In genomic region chr1:84611796-84612195, GRCh38 we compare ENCODE assay signal across 2 cellular contexts.
TF ChIP-seq lines count a peak whose summit lies in the region.

No MANE protein-coding gene starts in this region.

TF ChIP-seq in GM23338, 12 proteins besides CTCF, POLR2A, EP300 and RAD21:
- no peak for TF ChIP-seq ETS1 (IDR thresholded peaks at IDR 0.05)
- TF ChIP-seq ZNF331 (CRISPR knock-in tag; IDR thresholded peaks at IDR 0.05; ENCODE audit: low read depth): no peak
- TF ChIP-seq REST (IDR thresholded peaks at IDR 0.05; ENCODE audit: unreplicated experiment): no peak
- no peak for TF ChIP-seq CREB1 (CRISPR knock-in tag; IDR thresholded peaks at IDR 0.05; ENCODE audit: low read depth)
- TF ChIP-seq ZNF114 (CRISPR knock-in tag; IDR thresholded peaks at IDR 0.05): no peak

TF ChIP-seq in endothelial cell of umbilical vein, 7 proteins besides CTCF, POLR2A, EP300 and RAD21 (continued from another document):
- TF ChIP-seq POLR2AphosphoS5 (IDR thresholded peaks at IDR 0.05; ENCODE audit: insufficient read depth, low read depth, low read length): no peak
- TF ChIP-seq GATA2 (IDR thresholded peaks at IDR 0.05; ENCODE audit: insufficient read depth, insufficient read length, low read depth, low read length): no peak
- no peak for TF ChIP-seq JUN (IDR thresholded peaks at IDR 0.05; ENCODE audit: borderline replicate concordance, insufficient read depth, insufficient read length, low read depth)
